ENCODE assay signal across 19 cellular contexts in genomic region chr10:6103591-6103990, GRCh38. TPM values are rescaled to one million over a fixed set of nuclear protein-coding genes. Genes with fewer than 3 reads are reported as not detected.
"Had no signal": no experiment of that assay in that cellular context is flagged by ENCODE, and none has a peak within 500 bp of the region (broad histone marks: within the 10 kb centered on the region; RNA-seq: fewer than 3 reads in every experiment).

No MANE protein-coding gene starts in this region.

- H3K4me3 ChIP-seq: coronary artery, gastroesophageal sphincter, sigmoid colon, stomach, thyroid gland, uterus had no signal

- H3K9me3 ChIP-seq: gastroesophageal sphincter, sigmoid colon, stomach, thyroid gland, uterus had no signal

- H3K36me3 ChIP-seq: uterus had no signal

- ATAC-seq: gastroesophageal sphincter, left ventricle myocardium superior had no signal

- H3K9me3 Mint-ChIP-seq: nephron progenitor cell had no signal

- H3K4me3 Mint-ChIP-seq: nephron progenitor cell had no signal

- H3K27me3 ChIP-seq: gastroesophageal sphincter, sigmoid colon, stomach, thyroid gland, uterus had no signal

- H3K27ac ChIP-seq: coronary artery, gastroesophageal sphincter, sigmoid colon, stomach, thyroid gland had no signal

- H3K4me1 ChIP-seq: sigmoid colon, thyroid gland, uterus had no signal

- H3K27ac Mint-ChIP-seq: nephron progenitor cell had no signal

- DNase-seq: activated CD8-positive, alpha-beta memory T cell treated with anti-CD3 and anti-CD28 coated beads for 24 hours; activated gamma-delta T cell; caudate nucleus; effector CD8-positive, alpha-beta T cell; kidney; left ventricle myocardium superior; mesendoderm; nephron progenitor cell; sigmoid colon; stimulated activated CD4-positive, alpha-beta T cell treated with anti-CD3 and anti-CD28 coated beads, Interleukin-12 subunit alpha, Interleukin-12 subunit beta, amount 100 ng/mL, for 4 hours; stomach; T-helper 9 cell; thyroid gland; uterus had no signal

RNA-seq across cellular contexts. Expression of gene IL2RA, which starts 41.4 kb away (rescaled TPM):
- total RNA-seq: epithelial cell of proximal tubule, osteocyte, pulmonary artery endothelial cell had no signal
